Comparison of ENCODE assay signal across 23 cellular contexts in the genomic region with DNA sequence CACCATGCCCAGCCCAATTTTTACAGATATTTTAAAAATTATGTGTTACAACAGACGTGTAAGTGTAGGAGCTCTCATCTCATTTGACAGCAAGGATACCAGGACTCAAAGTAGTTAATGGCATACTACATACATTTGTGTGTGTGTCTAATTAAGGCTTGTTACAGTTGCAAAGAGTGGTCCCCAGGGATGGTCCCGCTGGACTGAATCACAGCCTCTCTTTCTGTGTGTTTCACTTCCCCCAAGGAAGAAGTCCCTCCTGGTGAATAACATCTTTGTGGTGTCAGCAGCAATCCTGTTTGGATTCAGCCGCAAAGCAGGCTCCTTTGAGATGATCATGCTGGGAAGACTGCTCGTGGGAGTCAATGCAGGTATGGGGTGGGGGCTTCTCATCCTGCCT. TPM values are rescaled to one million over a fixed set of nuclear protein-coding genes. Genes with fewer than 3 reads are reported as not detected.
A peak's percentile ranks its signal among the peaks of the same experiment; 100 is the strongest.
DNase-seq lines count a peak whose midpoint lies in the region; ATAC-seq, FAIRE-seq and TF ChIP-seq lines count a peak whose summit lies in the region.
"Had no signal": no experiment of that assay in that cellular context is flagged by ENCODE, and none has a peak within 500 bp of the region (broad histone marks: within the 10 kb centered on the region; RNA-seq: fewer than 3 reads in every experiment).

No MANE protein-coding gene starts in this region.

- no peaks in the 10 kb centered on the region for H3K9me3 ChIP-seq in A673 (ENCODE audit: low read depth, low read length, poor library complexity, severe bottlenecking)
- no peaks in the 10 kb centered on the region for H3K9me3 ChIP-seq in DOHH2 (ENCODE audit: control insufficient read depth, insufficient read depth, low read length)
- H3K9me3 ChIP-seq in GM12878 (replicated peaks; ENCODE audit: control insufficient read depth, insufficient read depth, low read length), result no peaks in the 10 kb centered on the region

- CTCF ChIA-PET in A673 (lab: Charles Lee), result no interaction called here
- CTCF ChIA-PET in GM12878 (lab: Yijun Ruan, JAX), result no interaction called here

- no peaks in the 10 kb centered on the region for H4K20me1 ChIP-seq in DOHH2 (ENCODE audit: control insufficient read depth, insufficient read depth, low read depth, low read length)
- H4K20me1 ChIP-seq in GM12878 (ENCODE audit: control insufficient read depth, insufficient read depth), result no peaks in the 10 kb centered on the region

- intact Hi-C loops in A673 (cut with micrococcal nuclease; ENCODE audit: unreplicated experiment) (no loop called here), GM12878 (cut with micrococcal nuclease; ENCODE audit: unreplicated experiment) (no loop called here)

- no peak for TF ChIP-seq POLR2A in GM12878 (IDR thresholded peaks at IDR 0.05; ENCODE audit: low read depth, low read length)

- TF ChIP-seq EP300 in GM12878 (IDR thresholded peaks at IDR 0.05; ENCODE audit: borderline replicate concordance in 1 of 2, control insufficient read depth in 1 of 2, low read depth in 2 of 2, low read length in 2 of 2), result no peak

- peak overlapping the region; percentile 21 for H3K4me2 ChIP-seq in DOHH2 (ENCODE audit: low read length)
- no peak overlapping the region for H3K4me2 ChIP-seq in GM12878 (ENCODE audit: control insufficient read depth, insufficient read depth)

- in situ Hi-C loops in GM12878 (cut with MboI), result no loop called here

- H3K9ac ChIP-seq in GM12878 (ENCODE audit: control insufficient read depth, insufficient read depth, low read length), result no peak overlapping the region

- TF ChIP-seq CTCF in A673 (conservative IDR thresholded peaks at IDR 0.05; ENCODE audit: low read depth, low read length), result no peak
- TF ChIP-seq CTCF in DOHH2 (IDR thresholded peaks at IDR 0.05; ENCODE audit: low read depth, low read length, poor library complexity, severe bottlenecking), result no peak
- no peak for TF ChIP-seq CTCF in GM12878 (IDR thresholded peaks at IDR 0.05 in 2 of 3, conservative IDR thresholded peaks at IDR 0.05 in 1 of 3; ENCODE audit: control insufficient read depth in 2 of 3, extremely low read depth in 1 of 3, insufficient read depth in 1 of 3, low read depth in 3 of 3, low read length in 3 of 3)

- H3K27ac ChIP-seq in A673 (ENCODE audit: low read depth, low read length, poor library complexity, severe bottlenecking) (no peak overlapping the region), DOHH2 (ENCODE audit: low read depth, low read length) (no peak overlapping the region), GM12878 (ENCODE audit: control insufficient read depth, insufficient read depth) (no peak overlapping the region)
- H3K27ac ChIP-seq: HL-60 had no signal

- ATAC-seq in GM12878 (no peak), GM18517 (IDR thresholded peaks at IDR 0.05; ENCODE audit: unreplicated experiment) (no peak)
- ATAC-seq: SK-N-SH treated with all-trans-retinoic acid at 6 μM for 48 hours, T-helper 17 cell had no signal

- H3K9me2 ChIP-seq in DOHH2 (replicated peaks; ENCODE audit: control insufficient read depth, low read length), result no peaks in the 10 kb centered on the region

- H3K27me3 ChIP-seq in A673 (replicated peaks; ENCODE audit: insufficient read depth, low read depth, low read length, poor library complexity) (no peaks in the 10 kb centered on the region), DOHH2 (ENCODE audit: control insufficient read depth, low read length) (no peaks in the 10 kb centered on the region), GM12878 (replicated peaks in 1 of 2; ENCODE audit: control insufficient read depth in 2 of 2, insufficient read depth in 2 of 2, low read length in 1 of 2) (no peaks in the 10 kb centered on the region)

- 55% methylated on average over 4 of the region's 4 CpGs for WGBS in GM12878 (ENCODE audit: insufficient coverage, insufficient replicate concordance, low lambda C conversion rate, missing lambda C conversion rate)

- FAIRE-seq in GM12878 (lab: Jason Lieb, UNC) (no peak), GM19239 (lab: Jason Lieb, UNC) (no peak)
- FAIRE-seq: H54, RCC 7860 had no signal

- H3K79me2 ChIP-seq in DOHH2 (ENCODE audit: control insufficient read depth, low read length), result no peaks in the 10 kb centered on the region
- no peaks in the 10 kb centered on the region for H3K79me2 ChIP-seq in GM12878 (ENCODE audit: control insufficient read depth, insufficient read depth, low read length)

- H3K4me1 ChIP-seq in A673 (ENCODE audit: insufficient read depth, low read length, poor library complexity, severe bottlenecking), result no peaks in the 10 kb centered on the region
- H3K4me1 ChIP-seq in DOHH2 (ENCODE audit: control insufficient read depth, low read length), result peaks cover 14% of the 10 kb centered on the region
- no peaks in the 10 kb centered on the region for H3K4me1 ChIP-seq in GM12878 (ENCODE audit: control insufficient read depth, insufficient read depth, low read length)

- TF ChIP-seq RAD21 in GM12878 (IDR thresholded peaks at IDR 0.05; ENCODE audit: insufficient read depth, low read depth, low read length), result no peak

- POLR2A ChIA-PET in A673 (lab: Charles Lee; ENCODE audit: low non-redundant PET) (no interaction called here), GM12878 (lab: Charles Lee) (interaction anchor here (1.0 kb wide), 1 partner anchor 136 kb away, joined by 6 read pairs; a partner anchor contains a TSS)

- no peaks in the 10 kb centered on the region for H3F3A ChIP-seq in DOHH2 (ENCODE audit: control insufficient read depth, insufficient read depth)

- SMC1A ChIA-PET in GM12878 (lab: Charles Lee; ENCODE audit: uncharacterized antibody, unreplicated experiment), result no interaction called here

- RAD21 ChIA-PET in GM12878 (lab: Charles Lee; ENCODE audit: unreplicated experiment), result no interaction called here

- H3K36me3 ChIP-seq in A673 (ENCODE audit: insufficient read depth, low read length, poor library complexity, severe bottlenecking), result no peaks in the 10 kb centered on the region
- peaks cover 5% of the 10 kb centered on the region; the same call in 1 of the 2 replicates for H3K36me3 ChIP-seq in DOHH2 (ENCODE audit: control insufficient read depth, low read length)
- H3K36me3 ChIP-seq in GM12878 (ENCODE audit: control insufficient read depth in 2 of 2, insufficient read depth in 2 of 2, low read length in 1 of 2), result peaks cover 0 to 3% of the 10 kb centered on the region in 2 experiments; a peak in 2 of 4 replicates

- DNase-seq in A673 (ENCODE audit: low spot score) (peak; percentile 43), NCI-H1436 (lab: John Stamatoyannopoulos, UW) (peak; percentile 42), GM12878 (ENCODE audit: low read depth, low spot score) (no peak), GM19239 (ENCODE audit: insufficient read length, low spot score) (no peak), NCI-H2029 (lab: John Stamatoyannopoulos, UW) (no peak), NCI-H1105 treated with DMSO at 0.1 percent for 48 hours (lab: John Stamatoyannopoulos, UW) (no peak)
- DNase-seq: 8988T; CD4-positive, alpha-beta T cell; COR-L47; EL; GF-D8; NCI-H1092 treated with DMSO at 0.1 percent for 48 hours; NCI-H2029 treated with DMSO at 0.1 percent for 48 hours; NCI-H2171 treated with DMSO at 0.1 percent for 48 hours; NCI-H524; NCI-H774; T-helper 17 cell had no signal

- BruUV-seq in A673 (replicated peaks; lab: Mats Ljungman, UMichigan) (no TSS peak), GM12878 (replicated peaks; lab: Mats Ljungman, UMichigan) (no TSS peak)

- H2AFZ ChIP-seq in GM12878 (ENCODE audit: control insufficient read depth, low read depth, low read length), result no peak overlapping the region

- H3K4me3 ChIP-seq in A673 (ENCODE audit: low read depth, low read length, poor library complexity, severe bottlenecking) (no peak overlapping the region), DOHH2 (ENCODE audit: low read length) (no peak overlapping the region), GM12878 (no peak overlapping the region)

RNA-seq across cellular contexts. Expression of a gene that starts 17.2 kb away (rescaled TPM):
- total RNA-seq in A673 (2021) (4.9 and 6.2 TPM in 2 replicates), GM12878 (2014; rRNA removed) (10.5 and 13.0 TPM in 2 replicates), GM12878 (2014; rRNA removed; fragmentation: Illumina TruSeq; extraction: Trizol) (8.1 and 8.9 TPM in 2 replicates), GM12878 (2021) (12.2 and 15.7 TPM in 2 replicates)
- 25.2 and 25.7 TPM in 2 replicates for total RNA-seq in GM12878 (2013; cell fraction: nucleolus; rRNA removed)
- 9.2 TPM for polyA plus RNA-seq in GM12878 (2011; ENCODE audit: low read depth)
- polyA plus RNA-seq in GM12878 (2011; rRNA removed) (7.5 and 8.4 TPM in 2 replicates), GM12878 (2014; fragmentation: Illumina TruSeq; extraction: Trizol) (8.6 and 13.3 TPM in 2 replicates), GM12878 (2014; fragmentation: Nextera tagmentation; extraction: Ambion mirVana) (1 to 10 TPM in 1 of 2 experiments, under 1 TPM in 1; 0.98 to 2.9 TPM), GM12878 (2014; rRNA removed) (17.7 and 18.3 TPM in 2 replicates), GM12878 (2016; fragmentation: Nextera tagmentation; extraction: Ambion mirVana) (1 to 10 TPM; 8.0 TPM)
- 7.6 and 11.5 TPM in 2 replicates for polyA plus RNA-seq in GM12878 (2011; cell fraction: cytosol; rRNA removed)
- 16.6 and 19.3 TPM in 2 replicates for polyA plus RNA-seq in GM12878 (2011; cell fraction: nucleus; rRNA removed)
- polyA plus RNA-seq in GM12878 (2012), result 12.9 and 18.4 TPM in 2 replicates
- polyA minus RNA-seq in GM12878 (2011; rRNA and poly(A)+ RNA removed), result 8.2 and 11.6 TPM in 2 replicates
- 3.5 and 6.1 TPM in 2 replicates for polyA minus RNA-seq in GM12878 (2011; cell fraction: cytosol; rRNA and poly(A)+ RNA removed)
- 7.7 and 10.9 TPM in 2 replicates for polyA minus RNA-seq in GM12878 (2011; cell fraction: nucleus; rRNA and poly(A)+ RNA removed)

RNA-seq across cellular contexts. Expression of a gene that starts 19.3 kb away (rescaled TPM):
- total RNA-seq in A673 (2021), result 802 and 864 TPM in 2 replicates
- 53.3 and 56.6 TPM in 2 replicates for total RNA-seq in GM12878 (2013; cell fraction: nucleolus; rRNA removed)
- 737 and 939 TPM in 2 replicates for total RNA-seq in GM12878 (2014; rRNA removed)
- total RNA-seq in GM12878 (2014; rRNA removed; fragmentation: Illumina TruSeq; extraction: Trizol), result 183 and 215 TPM in 2 replicates
- total RNA-seq in GM12878 (2021), result 1,146 and 1,222 TPM in 2 replicates
- polyA plus RNA-seq in GM12878 (2011; ENCODE audit: low read depth), result 548 TPM
- polyA plus RNA-seq in GM12878 (2011; rRNA removed), result 233 and 593 TPM in 2 replicates
- 608 and 1,158 TPM in 2 replicates for polyA plus RNA-seq in GM12878 (2011; cell fraction: cytosol; rRNA removed)
- polyA plus RNA-seq in GM12878 (2011; cell fraction: nucleus; rRNA removed), result 459 and 729 TPM in 2 replicates
- polyA plus RNA-seq in GM12878 (2012), result 1,086 and 1,453 TPM in 2 replicates
- 5.2 and 37.7 TPM in 2 replicates for polyA plus RNA-seq in GM12878 (2014; fragmentation: Illumina TruSeq; extraction: Trizol)
- 100 to 1,000 TPM; 188 to 220 TPM for polyA plus RNA-seq in GM12878 (2014; fragmentation: Nextera tagmentation; extraction: Ambion mirVana)
- polyA plus RNA-seq in GM12878 (2014; rRNA removed), result 1,025 and 1,355 TPM in 2 replicates
- polyA plus RNA-seq in GM12878 (2016; fragmentation: Nextera tagmentation; extraction: Ambion mirVana), result 1,000 to 10,000 TPM; 2,816 to 2,972 TPM
- polyA minus RNA-seq in GM12878 (2011; rRNA and poly(A)+ RNA removed), result 52.9 and 161 TPM in 2 replicates
- polyA minus RNA-seq in GM12878 (2011; cell fraction: cytosol; rRNA and poly(A)+ RNA removed), result 306 and 426 TPM in 2 replicates
- polyA minus RNA-seq in GM12878 (2011; cell fraction: nucleus; rRNA and poly(A)+ RNA removed), result 107 and 133 TPM in 2 replicates

RNA-seq across cellular contexts. Expression of a gene that starts 36.1 kb away (rescaled TPM):
- total RNA-seq in A673 (2021) (1.5 and 2.0 TPM in 2 replicates), GM12878 (2014; rRNA removed) (14.6 and 21.0 TPM in 2 replicates), GM12878 (2014; rRNA removed; fragmentation: Illumina TruSeq; extraction: Trizol) (8.7 and 9.4 TPM in 2 replicates), GM12878 (2021) (17.4 and 19.4 TPM in 2 replicates)
- total RNA-seq in GM12878 (2013; cell fraction: nucleolus; rRNA removed), result 10.6 and 12.5 TPM in 2 replicates
- 9.4 TPM for polyA plus RNA-seq in GM12878 (2011; ENCODE audit: low read depth)
- polyA plus RNA-seq in GM12878 (2011; rRNA removed) (2.1 and 5.2 TPM in 2 replicates), GM12878 (2014; fragmentation: Illumina TruSeq; extraction: Trizol) (2.3 and 7.4 TPM in 2 replicates), GM12878 (2014; fragmentation: Nextera tagmentation; extraction: Ambion mirVana) (1 to 10 TPM; 4.1 to 6.4 TPM), GM12878 (2014; rRNA removed) (28.1 and 29.7 TPM in 2 replicates), GM12878 (2016; fragmentation: Nextera tagmentation; extraction: Ambion mirVana) (10 to 100 TPM; 49.1 to 52.4 TPM)
- 10.4 and 15.5 TPM in 2 replicates for polyA plus RNA-seq in GM12878 (2011; cell fraction: cytosol; rRNA removed)
- 29.8 and 30.3 TPM in 2 replicates for polyA plus RNA-seq in GM12878 (2011; cell fraction: nucleus; rRNA removed)
- polyA plus RNA-seq in GM12878 (2012), result 18.0 and 23.9 TPM in 2 replicates
- 1.8 and 4.4 TPM in 2 replicates for polyA minus RNA-seq in GM12878 (2011; rRNA and poly(A)+ RNA removed)
- 1.1 and 1.6 TPM in 2 replicates for polyA minus RNA-seq in GM12878 (2011; cell fraction: cytosol; rRNA and poly(A)+ RNA removed)
- polyA minus RNA-seq in GM12878 (2011; cell fraction: nucleus; rRNA and poly(A)+ RNA removed), result 3.3 and 4.9 TPM in 2 replicates

Comparison
In these comparisons a context has a peak if more than half of its experiments do, and no peak if none do; other contexts are left out.
1. DNase-seq: peak in A673 (single experiment) and NCI-H1436 (single experiment); none in GM12878 (single experiment), GM19239 (single experiment), NCI-H2029 (single experiment) and NCI-H1105 treated with DMSO at 0.1 percent for 48 hours (single experiment).